ENCODE assay signal across 1 cellular context in genomic region chr4:6620891-6621555, GRCh38.
TF ChIP-seq lines count a peak whose summit lies in the region.

No MANE protein-coding gene starts in this region.

TF ChIP-seq in HCT116, 20 proteins besides CTCF, POLR2A, EP300 and RAD21 (continued from another document):
- TF ChIP-seq REST (IDR thresholded peaks at IDR 0.05; ENCODE audit: low read depth) (no peak), EZH2 (IDR thresholded peaks at IDR 0.05) (no peak), TCF7L2 (IDR thresholded peaks at IDR 0.05; ENCODE audit: borderline replicate concordance, extremely low read depth, insufficient read depth, insufficient read length) (no peak), EGR1 (IDR thresholded peaks at IDR 0.05; ENCODE audit: low read depth) (no peak), CBX3 (IDR thresholded peaks at IDR 0.05; ENCODE audit: low read depth) (no peak), POLR2AphosphoS5 (IDR thresholded peaks at IDR 0.05; ENCODE audit: low read depth, low read length) (no peak), ZBTB33 (IDR thresholded peaks at IDR 0.05; ENCODE audit: extremely low read depth, insufficient replicate concordance, low read length) (no peak), SP1 (IDR thresholded peaks at IDR 0.05; ENCODE audit: low read depth) (no peak), SRF (IDR thresholded peaks at IDR 0.05; ENCODE audit: low read depth) (no peak), FOSL1 (IDR thresholded peaks at IDR 0.05; ENCODE audit: low read depth) (no peak), JUND (IDR thresholded peaks at IDR 0.05) (no peak), EZH2phosphoT487 (IDR thresholded peaks at IDR 0.05; ENCODE audit: borderline replicate concordance) (no peak), CEBPB (IDR thresholded peaks at IDR 0.05; ENCODE audit: low read depth) (no peak), ZNF274 (IDR thresholded peaks at IDR 0.05; ENCODE audit: low read depth, low read length) (no peak), ELF1 (IDR thresholded peaks at IDR 0.05; ENCODE audit: borderline replicate concordance, low read depth) (no peak), YY1 (IDR thresholded peaks at IDR 0.05; ENCODE audit: extremely low read depth, insufficient replicate concordance, low read depth, low read length) (no peak)
TF ChIP-seq in HCT116: peak in this region for 0.
